Comparison of ENCODE assay signal across 32 cellular contexts in the genomic region with DNA sequence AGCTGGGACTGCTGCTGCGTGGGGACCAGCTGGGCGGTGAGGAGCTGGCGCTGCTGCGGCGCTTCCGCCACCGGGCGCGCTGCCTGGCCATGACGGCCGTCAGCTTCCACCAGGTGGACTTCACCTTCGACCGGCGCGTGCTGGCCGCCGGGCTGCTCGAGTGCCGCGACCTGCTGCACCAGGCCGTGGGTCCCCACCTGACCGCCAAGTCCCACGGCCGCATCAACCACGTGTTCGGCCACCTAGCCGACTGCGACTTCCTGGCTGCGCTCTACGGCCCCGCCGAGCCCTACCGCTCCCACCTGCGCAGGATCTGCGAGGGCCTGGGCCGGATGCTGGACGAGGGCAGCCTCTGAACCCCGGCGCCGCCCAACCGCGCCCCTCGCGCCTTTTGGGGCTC.
"Had no signal": no experiment of that assay in that cellular context is flagged by ENCODE, and none has a peak within 500 bp of the region (broad histone marks: within the 10 kb centered on the region; RNA-seq: fewer than 3 reads in every experiment).

No MANE protein-coding gene starts in this region.

- H3K27ac ChIP-seq: ascending aorta, cardiac muscle cell, KMS-11, Peyer's patch, WERI-Rb-1 had no signal

- H3K9me3 ChIP-seq: ascending aorta, Peyer's patch had no signal

- H3K9me3 Mint-ChIP-seq: activated CD8-positive, alpha-beta T cell treated with anti-CD3 and anti-CD28 coated beads for 36 hours; activated naive CD4-positive, alpha-beta T cell treated with anti-CD3 and anti-CD28 coated beads, Interleukin-2, amount 50 U/mL, for 24 hours; activated naive CD8-positive, alpha-beta T cell treated with anti-CD3 and anti-CD28 coated beads, Interleukin-2, amount 10 ng/mL, durations not matched to agents 7 days and 5 days; activated T-cell treated with anti-CD3 and anti-CD28 coated beads, Interleukin-2, amount 50 U/mL, for 72 hours; activated T-helper 17 cell treated with anti-CD3 and anti-CD28 coated beads, Interleukin-2, amount 50 U/mL, for 72 hours had no signal

- DNase-seq: activated CD4-positive, alpha-beta T cell treated with anti-CD3 and anti-CD28 coated beads for 1 hour; activated CD4-positive, alpha-beta T cell treated with anti-CD3 and anti-CD28 coated beads for 48 hours; activated CD4-positive, CD25-positive, alpha-beta regulatory T cell; activated CD8-positive, alpha-beta T cell treated with anti-CD3 and anti-CD28 coated beads for 36 hours; activated effector memory CD4-positive, alpha-beta T cell treated with anti-CD3 and anti-CD28 coated beads, Interleukin-2, amount 50 U/mL, for 16 hours; activated naive CD4-positive, alpha-beta T cell; activated naive CD8-positive, alpha-beta T cell treated with anti-CD3 and anti-CD28 coated beads, Interleukin-2, amount 10 ng/mL, durations not matched to agents 7 days and 5 days; activated T-cell treated with anti-CD3 and anti-CD28 coated beads, Interleukin-2, amount 50 U/mL, for 1 hour; activated T-cell treated with anti-CD3 and anti-CD28 coated beads, Interleukin-2, amount 50 U/mL, for 72 hours; amygdala; MM.1S; MV-4-11; NCI-H1092; NCI-H1436 treated with DMSO at 0.1 percent for 48 hours; NCI-H1694 treated with DMSO at 0.1 percent for 48 hours; NCI-H2029; NCI-H510A; NCI-H526; NCI-H748 treated with DMSO at 0.1 percent for 48 hours; NK-92 treated with Interleukin-12 subunit alpha and Interleukin-12 subunit beta, amount 100 ng/mL, for 24 hours; PC-3; Peyer's patch; RPMI8226; SIG-M5; T1000; WERI-Rb-1 had no signal

- H3K27me3 Mint-ChIP-seq: activated CD8-positive, alpha-beta T cell treated with anti-CD3 and anti-CD28 coated beads for 36 hours; activated naive CD4-positive, alpha-beta T cell treated with anti-CD3 and anti-CD28 coated beads, Interleukin-2, amount 50 U/mL, for 24 hours; activated naive CD8-positive, alpha-beta T cell treated with anti-CD3 and anti-CD28 coated beads, Interleukin-2, amount 10 ng/mL, durations not matched to agents 7 days and 5 days; activated T-helper 17 cell treated with anti-CD3 and anti-CD28 coated beads, Interleukin-2, amount 50 U/mL, for 72 hours had no signal

- H3K4me1 Mint-ChIP-seq: activated naive CD4-positive, alpha-beta T cell treated with anti-CD3 and anti-CD28 coated beads, Interleukin-2, amount 50 U/mL, for 24 hours; activated T-helper 17 cell treated with anti-CD3 and anti-CD28 coated beads, Interleukin-2, amount 50 U/mL, for 72 hours had no signal

- H3K36me3 ChIP-seq: cardiac muscle cell had no signal

- ATAC-seq: activated CD8-positive, alpha-beta T cell treated with anti-CD3 and anti-CD28 coated beads for 36 hours; activated T-cell treated with anti-CD3 and anti-CD28 coated beads, Interleukin-2, amount 50 U/mL, for 72 hours; activated T-helper 17 cell treated with anti-CD3 and anti-CD28 coated beads, Interleukin-2, amount 50 U/mL, for 72 hours; PC-3; SK-N-SH treated with all-trans-retinoic acid at 6 μM for 48 hours had no signal

- H3K4me3 Mint-ChIP-seq: activated CD8-positive, alpha-beta T cell treated with anti-CD3 and anti-CD28 coated beads for 36 hours; activated naive CD4-positive, alpha-beta T cell treated with anti-CD3 and anti-CD28 coated beads, Interleukin-2, amount 50 U/mL, for 24 hours; activated naive CD8-positive, alpha-beta T cell treated with anti-CD3 and anti-CD28 coated beads, Interleukin-2, amount 10 ng/mL, durations not matched to agents 7 days and 5 days; activated T-cell treated with anti-CD3 and anti-CD28 coated beads, Interleukin-2, amount 50 U/mL, for 72 hours; activated T-helper 17 cell treated with anti-CD3 and anti-CD28 coated beads, Interleukin-2, amount 50 U/mL, for 72 hours had no signal

- H3K9ac ChIP-seq: KMS-11 had no signal

- H3K27me3 ChIP-seq: ascending aorta, cardiac muscle cell, Peyer's patch had no signal

- H3K4me2 ChIP-seq: KMS-11 had no signal

- H3K27ac Mint-ChIP-seq: activated CD8-positive, alpha-beta T cell treated with anti-CD3 and anti-CD28 coated beads for 36 hours; activated naive CD4-positive, alpha-beta T cell treated with anti-CD3 and anti-CD28 coated beads, Interleukin-2, amount 50 U/mL, for 24 hours; activated naive CD8-positive, alpha-beta T cell treated with anti-CD3 and anti-CD28 coated beads, Interleukin-2, amount 10 ng/mL, durations not matched to agents 7 days and 5 days; activated T-cell treated with anti-CD3 and anti-CD28 coated beads, Interleukin-2, amount 50 U/mL, for 72 hours; activated T-helper 17 cell treated with anti-CD3 and anti-CD28 coated beads, Interleukin-2, amount 50 U/mL, for 72 hours had no signal

- H3K4me3 ChIP-seq: ascending aorta, cardiac muscle cell, Peyer's patch had no signal

- H3K4me1 ChIP-seq: ascending aorta had no signal
